ENCODE assay signal across 7 cellular contexts in genomic region chr5:138573949-138574670, GRCh38. TPM values are rescaled to one million over a fixed set of nuclear protein-coding genes. Genes with fewer than 3 reads are reported as not detected.
DNase-seq lines count a peak whose midpoint lies in the region; ATAC-seq and TF ChIP-seq lines count a peak whose summit lies in the region.

No MANE protein-coding gene starts in this region.

- ATAC-seq in activated CD8-positive, alpha-beta T cell treated with anti-CD3 and anti-CD28 coated beads for 36 hours: no peak

- peaks cover 6% of the 10 kb centered on the region for H3K9me3 Mint-ChIP-seq in activated CD8-positive, alpha-beta T cell treated with anti-CD3 and anti-CD28 coated beads for 36 hours

- H3K4me1 ChIP-seq in iPS DF 6.9 (ENCODE audit: control insufficient read depth, insufficient read depth, low read length) (no peaks in the 10 kb centered on the region), stomach smooth muscle (ENCODE audit: control insufficient read depth, insufficient read depth, low read length) (peaks cover 13% of the 10 kb centered on the region)

- CTCF ChIA-PET in activated CD8-positive, alpha-beta T cell treated with anti-CD3 and anti-CD28 coated beads for 36 hours (lab: Charles Lee): interaction anchor here (0.9 to 1.9 kb wide), 5 partner anchors 21 to 170 kb away, joined by 3 to 7 read pairs (median 3); no protein-coding TSS in a partner anchor

- no peaks in the 10 kb centered on the region for H3K27me3 ChIP-seq in HL-60 (ENCODE audit: insufficient read depth, poor library complexity, severe bottlenecking)
- no peaks in the 10 kb centered on the region for H3K27me3 ChIP-seq in iPS DF 6.9 (ENCODE audit: control insufficient read depth, insufficient read depth, low read length)
- no peaks in the 10 kb centered on the region for H3K27me3 ChIP-seq in stomach smooth muscle (ENCODE audit: control insufficient read depth in 1 of 2, insufficient read depth in 2 of 2, low read length in 2 of 2)

- peak overlapping the region; percentile 100 for H3K27ac Mint-ChIP-seq in activated CD8-positive, alpha-beta T cell treated with anti-CD3 and anti-CD28 coated beads for 36 hours

- H3K9me3 ChIP-seq in iPS DF 6.9 (ENCODE audit: control insufficient read depth, insufficient read depth, low read length): no peaks in the 10 kb centered on the region
- no peaks in the 10 kb centered on the region for H3K9me3 ChIP-seq in stomach smooth muscle (ENCODE audit: control insufficient read depth in 2 of 2, low read length in 2 of 2)

- peaks cover 44% of the 10 kb centered on the region for H3K4me1 Mint-ChIP-seq in activated CD8-positive, alpha-beta T cell treated with anti-CD3 and anti-CD28 coated beads for 36 hours (ENCODE audit: low read depth)

- H3K4me3 ChIP-seq in HL-60 (replicated peaks; ENCODE audit: insufficient read depth, low read length): peak overlapping the region; percentile 69
- peak overlapping the region; percentile 80; the same call in 1 of the 2 replicates for H3K4me3 ChIP-seq in iPS DF 6.9 (ENCODE audit: low read length)
- H3K4me3 ChIP-seq in stomach smooth muscle (ENCODE audit: low read length in 2 of 2): peak overlapping the region; percentile 99 to 100

- TF ChIP-seq CTCF in HL-60 (IDR thresholded peaks at IDR 0.05; ENCODE audit: insufficient read depth, low read length): no peak
- no peak for TF ChIP-seq CTCF in activated CD8-positive, alpha-beta T cell treated with anti-CD3 and anti-CD28 coated beads for 36 hours (IDR thresholded peaks at IDR 0.05)

- peaks cover 21% of the 10 kb centered on the region for H3K36me3 ChIP-seq in iPS DF 6.9 (ENCODE audit: control insufficient read depth, insufficient read depth, low read length)
- peaks cover 27 to 38% of the 10 kb centered on the region in 2 donors for H3K36me3 ChIP-seq in stomach smooth muscle (ENCODE audit: control insufficient read depth in 2 of 2, insufficient read depth in 2 of 2, low read length in 2 of 2)

- POLR2A ChIA-PET in activated CD8-positive, alpha-beta T cell treated with anti-CD3 and anti-CD28 coated beads for 36 hours (lab: Charles Lee): interaction anchor here (0.7 to 5.1 kb wide), 14 partner anchors 9 to 719 kb away, joined by 3 to 31 read pairs (median 4); partner anchors contain the start of genes EGR1, ETF1, KDM3B and MATR3

- peaks cover 56% of the 10 kb centered on the region for H3K36me3 Mint-ChIP-seq in activated CD8-positive, alpha-beta T cell treated with anti-CD3 and anti-CD28 coated beads for 36 hours (ENCODE audit: low read depth)

- DNase-seq in HL-60 (ENCODE audit: low read depth in 1 of 2, low spot score in 1 of 2) (no peak), iPS DF 6.9 (ENCODE audit: low read depth, low spot score) (no peak), Kasumi-1 (lab: John Stamatoyannopoulos, UW) (no peak), activated gamma-delta T cell treated with Interleukin-2 at 50 U/mL for 16 hours (no peak)
- no peak for DNase-seq in activated CD8-positive, alpha-beta T cell treated with anti-CD3 and anti-CD28 coated beads for 36 hours
- no peak for DNase-seq in stimulated activated CD4-positive, alpha-beta T cell treated with anti-CD3 and anti-CD28 coated beads, Interleukin-1b, Interleukin-23, amount 100 ng/mL, for 48 hours

- peak overlapping the region; percentile 99 to 100 for H3K9ac ChIP-seq in stomach smooth muscle (ENCODE audit: low read length in 2 of 2)

- H3K27ac ChIP-seq in HL-60 (replicated peaks): peak overlapping the region; percentile 98
- H3K27ac ChIP-seq in iPS DF 6.9 (ENCODE audit: low read length): no peak overlapping the region
- peak overlapping the region; percentile 99 for H3K27ac ChIP-seq in stomach smooth muscle (ENCODE audit: low read length)

- no peaks in the 10 kb centered on the region for H3K27me3 Mint-ChIP-seq in activated CD8-positive, alpha-beta T cell treated with anti-CD3 and anti-CD28 coated beads for 36 hours

- peak overlapping the region; percentile 98 for H3K4me3 Mint-ChIP-seq in activated CD8-positive, alpha-beta T cell treated with anti-CD3 and anti-CD28 coated beads for 36 hours

- intact Hi-C loops in activated CD8-positive, alpha-beta T cell treated with anti-CD3 and anti-CD28 coated beads for 36 hours (cut with micrococcal nuclease): loop anchor here (10.0 kb wide), 1 partner anchor 691 kb away; no protein-coding TSS in a partner anchor

- no CpG with 5 or more reads among the region's 9 CpGs for WGBS in iPS DF 6.9 (ENCODE audit: insufficient coverage, insufficient read length)

RNA-seq across cellular contexts. Expression of gene HSPA9, which starts 1.1 kb away (rescaled TPM):
- 100 to 1,000 TPM; 426 to 442 TPM for total RNA-seq in activated CD8-positive, alpha-beta T cell treated with anti-CD3 and anti-CD28 coated beads for 36 hours

RNA-seq across cellular contexts. Expression of gene ETF1, which starts 31.1 kb away (rescaled TPM):
- 100 to 1,000 TPM; 154 to 161 TPM for total RNA-seq in activated CD8-positive, alpha-beta T cell treated with anti-CD3 and anti-CD28 coated beads for 36 hours
